ENCODE assay signal across 20 cellular contexts in the genomic region with DNA sequence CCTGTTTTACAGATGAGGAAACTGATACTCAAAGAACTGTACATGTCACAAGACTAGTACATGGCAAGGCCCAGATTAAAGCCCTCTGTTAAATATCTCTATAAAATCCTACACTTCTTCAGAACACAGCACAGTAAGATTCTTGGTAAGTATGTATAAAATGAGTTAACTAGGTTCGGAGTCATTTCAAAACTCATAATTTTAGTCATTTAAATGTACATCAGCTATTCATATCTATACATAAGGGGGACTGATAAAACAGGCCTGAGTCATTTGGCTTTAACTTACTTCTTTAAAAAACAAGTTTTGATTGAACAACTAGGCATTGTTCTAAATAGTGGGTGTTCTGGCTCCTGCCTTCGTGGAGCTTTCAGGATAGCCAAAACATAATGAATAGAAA.
DNase-seq lines count a peak whose midpoint lies in the region; ATAC-seq and TF ChIP-seq lines count a peak whose summit lies in the region.
"Had no signal": no experiment of that assay in that cellular context is flagged by ENCODE, and none has a peak within 500 bp of the region (broad histone marks: within the 10 kb centered on the region; RNA-seq: fewer than 3 reads in every experiment).

No MANE protein-coding gene starts in this region.

- ATAC-seq in activated T-cell treated with anti-CD3 and anti-CD28 coated beads, Interleukin-2, amount 50 U/mL, for 72 hours (replicated peaks in 1 of 2) = peak; percentile 84 to 88
- peak; percentile 69 for ATAC-seq in HG02852 (IDR thresholded peaks at IDR 0.05; ENCODE audit: unreplicated experiment)
- peak; percentile 76 for ATAC-seq in stimulated activated naive CD8-positive, alpha-beta T cell treated with anti-CD3 and anti-CD28 coated beads, Interleukin-15, Interleukin-2, amounts not matched to agents 100 U/mL and 50 U/mL, for 24 hours
- ATAC-seq in HG03280 (IDR thresholded peaks at IDR 0.05; ENCODE audit: unreplicated experiment) = no peak
- ATAC-seq: HepG2 had no signal

- H3K27me3 Mint-ChIP-seq in activated T-cell treated with anti-CD3 and anti-CD28 coated beads, Interleukin-2, amount 50 U/mL, for 72 hours (ENCODE audit: low read depth) = no peaks in the 10 kb centered on the region
- H3K27me3 Mint-ChIP-seq: CD4-positive, alpha-beta memory T cell had no signal

- H3K4me1 Mint-ChIP-seq in activated T-cell treated with anti-CD3 and anti-CD28 coated beads, Interleukin-2, amount 50 U/mL, for 72 hours (ENCODE audit: low read depth) = peaks cover 55% of the 10 kb centered on the region

- peak overlapping the region; percentile 44 to 85 for H3K4me3 Mint-ChIP-seq in activated T-cell treated with anti-CD3 and anti-CD28 coated beads, Interleukin-2, amount 50 U/mL, for 72 hours
- H3K4me3 Mint-ChIP-seq: CD4-positive, alpha-beta memory T cell had no signal

- no peak for TF ChIP-seq CTCF in VCaP (conservative IDR thresholded peaks at IDR 0.05)

- peak overlapping the region; percentile 91 for H3K27ac ChIP-seq in VCaP
- H3K27ac ChIP-seq: GM23248, Peyer's patch had no signal

- H3K27ac Mint-ChIP-seq in activated T-cell treated with anti-CD3 and anti-CD28 coated beads, Interleukin-2, amount 50 U/mL, for 72 hours = peak overlapping the region; percentile 62
- H3K27ac Mint-ChIP-seq: CD4-positive, alpha-beta memory T cell had no signal

- DNase-seq in activated T-cell treated with anti-CD3 and anti-CD28 coated beads, Interleukin-2, amount 50 U/mL, for 72 hours = peak in 1 of 2 donors; percentile 4
- DNase-seq in activated T-cell treated with anti-CD3 and anti-CD28 coated beads, Interleukin-2, amount 50 U/mL, for 48 hours = no peak
- no peak for DNase-seq in stimulated activated naive CD8-positive, alpha-beta T cell treated with anti-CD3 and anti-CD28 coated beads, Interleukin-15, Interleukin-2, amounts not matched to agents 100 U/mL and 50 U/mL, for 24 hours
- no peak for DNase-seq in HuH-7 (ENCODE audit: low spot score)
- DNase-seq: BE2C; CD4-positive, alpha-beta memory T cell; DND-41; GDM1; GM23248; Kasumi-1; NCI-H187 treated with DMSO at 0.1 percent for 48 hours; NCI-H2171; NCI-H446 treated with DMSO at 0.1 percent for 48 hours; NCI-H774; Peyer's patch; Right ventricle myocardium superior had no signal

- peaks cover 7 to 8% of the 10 kb centered on the region in 2 donors for H3K9me3 Mint-ChIP-seq in activated T-cell treated with anti-CD3 and anti-CD28 coated beads, Interleukin-2, amount 50 U/mL, for 72 hours

- peaks cover 22 to 39% of the 10 kb centered on the region in 2 donors for H3K36me3 Mint-ChIP-seq in activated T-cell treated with anti-CD3 and anti-CD28 coated beads, Interleukin-2, amount 50 U/mL, for 72 hours (ENCODE audit: insufficient read depth in 2 of 2)
